14 cellular contexts compared by ENCODE assay signal in genomic region chr9:134593756-134594375, GRCh38. TPM values are rescaled to one million over a fixed set of nuclear protein-coding genes. Genes with fewer than 3 reads are reported as not detected.
DNase-seq lines count a peak whose midpoint lies in the region; ATAC-seq, FAIRE-seq and TF ChIP-seq lines count a peak whose summit lies in the region.
"Had no signal": no experiment of that assay in that cellular context is flagged by ENCODE, and none has a peak within 500 bp of the region (broad histone marks: within the 10 kb centered on the region; RNA-seq: fewer than 3 reads in every experiment).

No MANE protein-coding gene starts in this region.

- H3K9ac ChIP-seq in astrocyte (ENCODE audit: low read length), result peak overlapping the region; percentile 71

- H4K20me1 ChIP-seq in astrocyte (ENCODE audit: insufficient read depth, low read length), result no peaks in the 10 kb centered on the region

- no peak overlapping the region for H2AFZ ChIP-seq in astrocyte (ENCODE audit: low read depth, low read length)

- no peaks in the 10 kb centered on the region for H3K79me2 ChIP-seq in astrocyte (ENCODE audit: insufficient read depth, low read length)

- no peak for TF ChIP-seq POLR2A in thyroid gland (IDR thresholded peaks at IDR 0.05)

- peaks cover 0 to 18% (median 10%) of the 10 kb centered on the region in 7 donors for H3K27me3 ChIP-seq in heart right ventricle
- no peaks in the 10 kb centered on the region for H3K27me3 ChIP-seq in astrocyte (ENCODE audit: insufficient read depth, low read length)
- no peaks in the 10 kb centered on the region for H3K27me3 ChIP-seq in CD8-positive, alpha-beta memory T cell (ENCODE audit: insufficient read depth, low read length, poor library complexity, severe bottlenecking)
- no peaks in the 10 kb centered on the region for H3K27me3 ChIP-seq in thyroid gland

- WGBS in heart right ventricle, 2 donors, result 90% methylated on average over 16 of the region's 16 CpGs
- 71 to 73% methylated on average over 14 to 15 of the region's 16 CpGs for WGBS in thyroid gland, 2 donors

- no peak overlapping the region for H3K4me3 Mint-ChIP-seq in astrocyte (ENCODE audit: unreplicated experiment)
- H3K4me3 Mint-ChIP-seq in mesothelial cell of epicardium, result no peak overlapping the region
- H3K4me3 Mint-ChIP-seq in type B pancreatic cell, result no peak overlapping the region
- no peak overlapping the region for H3K4me3 Mint-ChIP-seq in CD8-positive, alpha-beta memory T cell

- POLR2A ChIA-PET in CD8-positive, alpha-beta memory T cell (lab: Charles Lee), result no interaction called here

- H3K4me1 Mint-ChIP-seq in astrocyte (ENCODE audit: low read depth, unreplicated experiment) (peaks cover 27% of the 10 kb centered on the region), mesothelial cell of epicardium (peaks cover 47% of the 10 kb centered on the region), type B pancreatic cell (ENCODE audit: unreplicated experiment) (peaks cover 22% of the 10 kb centered on the region)
- H3K4me1 Mint-ChIP-seq in CD8-positive, alpha-beta memory T cell, result no peaks in the 10 kb centered on the region

- H3K4me1 ChIP-seq in heart right ventricle (peaks cover 0 to 37% (median 9%) of the 10 kb centered on the region in 9 donors), astrocyte (ENCODE audit: insufficient read depth, low read length) (peaks cover 31% of the 10 kb centered on the region), thyroid gland (no peaks in the 10 kb centered on the region)
- H3K4me1 ChIP-seq in CD8-positive, alpha-beta memory T cell (ENCODE audit: insufficient read depth, low read length), result no peaks in the 10 kb centered on the region
- H3K4me1 ChIP-seq: HAP-1 had no signal

- H3K9me3 ChIP-seq in heart right ventricle (no peaks in the 10 kb centered on the region), astrocyte (ENCODE audit: insufficient read depth, low read depth, low read length) (no peaks in the 10 kb centered on the region), thyroid gland (no peaks in the 10 kb centered on the region)
- no peaks in the 10 kb centered on the region for H3K9me3 ChIP-seq in CD8-positive, alpha-beta memory T cell (ENCODE audit: low read length)
- H3K9me3 ChIP-seq: HAP-1 had no signal

- DNase-seq in cardiac septum (ENCODE audit: low spot score) (peak; percentile 54), heart right ventricle (no peak), astrocyte (ENCODE audit: low read depth) (no peak), mesothelial cell of epicardium (ENCODE audit: low spot score in 2 of 2, unreplicated experiment in 2 of 2) (no peak), type B pancreatic cell (ENCODE audit: extremely low spot score, unreplicated experiment) (peak; percentile 58), thyroid gland (no peak), DMS153 (lab: John Stamatoyannopoulos, UW) (no peak)
- DNase-seq in CD8-positive, alpha-beta memory T cell, result no peak
- DNase-seq: NCI-H187, NCI-H226, NCI-H69 had no signal

- ATAC-seq in heart right ventricle, result no peak
- ATAC-seq: K562 had no signal

- intact Hi-C loops in cardiac septum (cut with DNase I) (loop anchor here (5.0 kb wide), 1 partner anchor 47 kb away; no protein-coding TSS in a partner anchor), heart right ventricle (cut with DNase I) (no loop called here), thyroid gland (cut with DNase I) (no loop called here)

- no peak overlapping the region for H3K4me2 ChIP-seq in astrocyte (ENCODE audit: low read length)

- H3K9me3 Mint-ChIP-seq in astrocyte (ENCODE audit: unreplicated experiment), result peaks cover 3% of the 10 kb centered on the region
- H3K9me3 Mint-ChIP-seq in mesothelial cell of epicardium, result no peaks in the 10 kb centered on the region
- peaks cover 5% of the 10 kb centered on the region for H3K9me3 Mint-ChIP-seq in type B pancreatic cell
- H3K9me3 Mint-ChIP-seq in CD8-positive, alpha-beta memory T cell, result peaks cover 0 to 2% (median 0%) of the 10 kb centered on the region in 5 donors

- H3K27me3 Mint-ChIP-seq in astrocyte (ENCODE audit: low read depth, unreplicated experiment), result no peaks in the 10 kb centered on the region
- no peaks in the 10 kb centered on the region for H3K27me3 Mint-ChIP-seq in mesothelial cell of epicardium (ENCODE audit: low read depth)
- peaks cover 12% of the 10 kb centered on the region for H3K27me3 Mint-ChIP-seq in type B pancreatic cell
- peaks cover 12 to 24% of the 10 kb centered on the region in 2 donors for H3K27me3 Mint-ChIP-seq in CD8-positive, alpha-beta memory T cell

- H3K4me3 ChIP-seq in heart right ventricle, result no peak overlapping the region
- H3K4me3 ChIP-seq in astrocyte (ENCODE audit: insufficient read depth, low read depth, low read length), result no peak overlapping the region
- no peak overlapping the region for H3K4me3 ChIP-seq in CD8-positive, alpha-beta memory T cell (ENCODE audit: low read length)
- no peak overlapping the region for H3K4me3 ChIP-seq in thyroid gland (replicated peaks in 1 of 3)
- H3K4me3 ChIP-seq: HAP-1, K562 had no signal

- H3K36me3 ChIP-seq in heart right ventricle, result no peaks in the 10 kb centered on the region
- no peaks in the 10 kb centered on the region for H3K36me3 ChIP-seq in astrocyte (ENCODE audit: insufficient read depth, low read length)
- no peaks in the 10 kb centered on the region for H3K36me3 ChIP-seq in CD8-positive, alpha-beta memory T cell (ENCODE audit: insufficient read depth, low read length)
- no peaks in the 10 kb centered on the region for H3K36me3 ChIP-seq in thyroid gland
- H3K36me3 ChIP-seq: HAP-1 had no signal

- H3K27ac ChIP-seq in heart right ventricle, result no peak overlapping the region
- no peak overlapping the region for H3K27ac ChIP-seq in astrocyte (ENCODE audit: low read depth, low read length)
- H3K27ac ChIP-seq in CD8-positive, alpha-beta memory T cell (ENCODE audit: low read depth, low read length), result no peak overlapping the region
- no peak overlapping the region for H3K27ac ChIP-seq in thyroid gland

- no peak overlapping the region for H3K27ac Mint-ChIP-seq in astrocyte (ENCODE audit: unreplicated experiment)
- H3K27ac Mint-ChIP-seq in mesothelial cell of epicardium, result peak overlapping the region; percentile 35
- H3K27ac Mint-ChIP-seq in type B pancreatic cell, result no peak overlapping the region
- H3K27ac Mint-ChIP-seq in CD8-positive, alpha-beta memory T cell, result no peak overlapping the region

- no peak for FAIRE-seq in astrocyte (lab: Jason Lieb, UNC)
- FAIRE-seq: K562, RCC 7860 had no signal

- H3K36me3 Mint-ChIP-seq in astrocyte (ENCODE audit: low read depth, unreplicated experiment) (no peaks in the 10 kb centered on the region), mesothelial cell of epicardium (no peaks in the 10 kb centered on the region), type B pancreatic cell (no peaks in the 10 kb centered on the region)
- no peaks in the 10 kb centered on the region for H3K36me3 Mint-ChIP-seq in CD8-positive, alpha-beta memory T cell

- CTCF ChIA-PET in CD8-positive, alpha-beta memory T cell (lab: Charles Lee), result no interaction called here

- TF ChIP-seq CTCF in heart right ventricle (IDR thresholded peaks at IDR 0.05) (no peak), astrocyte (IDR thresholded peaks at IDR 0.05; ENCODE audit: insufficient read depth, low read depth, low read length) (no peak), mesothelial cell of epicardium (IDR thresholded peaks at IDR 0.05; ENCODE audit: unreplicated experiment) (no peak), type B pancreatic cell (conservative IDR thresholded peaks at IDR 0.05) (no peak), thyroid gland (IDR thresholded peaks at IDR 0.05) (no peak)

RNA-seq across cellular contexts. Expression of gene COL5A1, which starts 47.7 kb away (rescaled TPM):
- total RNA-seq in cardiac septum, result 21.6 TPM
- 10 to 100 TPM in 7 of 10 donors, 1 to 10 TPM in 3; 8.1 to 60.0 (median 12.2) TPM for total RNA-seq in heart right ventricle
- polyA plus RNA-seq in heart right ventricle, result 10 to 100 TPM; 13.8 to 19.7 TPM
- total RNA-seq in astrocyte, result 1,055 and 1,568 TPM in 2 replicates
- 549 to 605 TPM (median 596 TPM) in 3 replicates for total RNA-seq in mesothelial cell of epicardium
- 16.1 and 112 TPM in 2 replicates for total RNA-seq in type B pancreatic cell (ENCODE audit: low replicate concordance)
- under 1 TPM; 0.02 to 0.13 TPM for total RNA-seq in CD8-positive, alpha-beta memory T cell
- polyA plus RNA-seq in CD8-positive, alpha-beta memory T cell, result 0.43 TPM
- total RNA-seq in thyroid gland, result 10 to 100 TPM in 2 of 4 donors, 1 to 10 TPM in 2; 4.8 to 16.5 (median 9.4) TPM

Comparison
In these comparisons a context has a peak if more than half of its experiments do, and no peak if none do; other contexts are left out.
1. DNase-seq: peak in cardiac septum (single experiment) and type B pancreatic cell (single experiment); none in heart right ventricle (0 of 2), astrocyte (single experiment), mesothelial cell of epicardium (0 of 2), CD8-positive, alpha-beta memory T cell (0 of 5), thyroid gland (0 of 2) and DMS153 (single experiment).
2. RNA of gene COL5A1, which starts 47.7 kb away (total RNA-seq): 1,055 to 1,568 TPM in astrocyte, 549 to 605 TPM in mesothelial cell of epicardium, 16.1 to 112 TPM in type B pancreatic cell, 21.6 TPM in cardiac septum (single experiment), 8.1 to 60.0 TPM in heart right ventricle and 4.8 to 16.5 TPM in thyroid gland; 0.02 to 0.13 TPM in CD8-positive, alpha-beta memory T cell; every median in the first group is over 4 times any median in the second.